Comparison of ENCODE assay signal across 18 cellular contexts in the genomic region with DNA sequence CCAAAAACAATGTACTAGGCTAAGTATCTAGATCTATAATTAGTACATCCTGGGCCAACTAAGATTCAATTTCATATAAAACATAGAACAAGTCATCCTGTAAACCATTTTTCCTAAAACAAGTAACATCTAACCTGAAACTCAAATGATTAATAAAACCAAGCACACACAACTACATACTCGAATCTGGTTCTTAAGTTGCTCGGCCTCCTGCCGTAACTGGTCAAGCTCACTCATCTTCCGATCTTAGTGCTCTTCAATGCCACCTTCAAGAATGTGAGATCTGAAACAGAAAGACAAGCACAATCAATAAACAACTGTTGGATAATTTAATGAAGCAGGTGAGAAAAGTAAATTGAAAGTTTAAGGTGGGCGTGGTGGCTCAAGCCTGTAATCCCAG. TPM values are rescaled to one million over a fixed set of nuclear protein-coding genes. Genes with fewer than 3 reads are reported as not detected.
DNase-seq lines count a peak whose midpoint lies in the region; ATAC-seq, FAIRE-seq and TF ChIP-seq lines count a peak whose summit lies in the region.
"Had no signal": no experiment of that assay in that cellular context is flagged by ENCODE, and none has a peak within 500 bp of the region (broad histone marks: within the 10 kb centered on the region; RNA-seq: fewer than 3 reads in every experiment).

No MANE protein-coding gene starts in this region.

- CTCF ChIA-PET in CD4-positive, alpha-beta T cell (lab: Charles Lee), result no interaction called here

- H3K27ac Mint-ChIP-seq in CD4-positive, alpha-beta T cell, result peak overlapping the region; percentile 31
- H3K27ac Mint-ChIP-seq in activated T-helper 1 cell treated with anti-CD3 and anti-CD28 coated beads, Interleukin-12 subunit alpha, Interleukin-12 subunit beta, Interleukin-2, Interleukin-4 antibody, amounts not matched to agents 30 ng/mL and 10 ng/mL and 1 ng/mL, durations not matched to agents 14 hours and 24 hours and 36 hours, result peak overlapping the region; percentile 67
- H3K27ac Mint-ChIP-seq in memory B cell, result peak overlapping the region; percentile 81

- H3K9me3 ChIP-seq in CD4-positive, alpha-beta T cell (ENCODE audit: control insufficient read depth, low read length), result no peaks in the 10 kb centered on the region
- H3K9me3 ChIP-seq: esophagus squamous epithelium, left ventricle myocardium inferior, pancreas, sigmoid colon had no signal

- H3K4me3 Mint-ChIP-seq in CD4-positive, alpha-beta T cell, result no peak overlapping the region
- H3K4me3 Mint-ChIP-seq in activated T-helper 1 cell treated with anti-CD3 and anti-CD28 coated beads, Interleukin-12 subunit alpha, Interleukin-12 subunit beta, Interleukin-2, Interleukin-4 antibody, amounts not matched to agents 30 ng/mL and 10 ng/mL and 1 ng/mL, durations not matched to agents 14 hours and 24 hours and 36 hours, result no peak overlapping the region
- H3K4me3 Mint-ChIP-seq in memory B cell, result no peak overlapping the region

- no peak for TF ChIP-seq CTCF in CD4-positive, alpha-beta T cell (IDR thresholded peaks at IDR 0.05)

- H3K27me3 Mint-ChIP-seq in CD4-positive, alpha-beta T cell, result no peaks in the 10 kb centered on the region
- H3K27me3 Mint-ChIP-seq in activated T-helper 1 cell treated with anti-CD3 and anti-CD28 coated beads, Interleukin-12 subunit alpha, Interleukin-12 subunit beta, Interleukin-2, Interleukin-4 antibody, amounts not matched to agents 30 ng/mL and 10 ng/mL and 1 ng/mL, durations not matched to agents 14 hours and 24 hours and 36 hours (ENCODE audit: insufficient read depth), result no peaks in the 10 kb centered on the region
- no peaks in the 10 kb centered on the region for H3K27me3 Mint-ChIP-seq in memory B cell

- intact Hi-C loops in CD4-positive, alpha-beta T cell (cut with DNase I, micrococcal nuclease), result no loop called here
- intact Hi-C loops in activated T-helper 1 cell treated with anti-CD3 and anti-CD28 coated beads, Interleukin-12 subunit alpha, Interleukin-12 subunit beta, Interleukin-2, Interleukin-4 antibody, amounts not matched to agents 30 ng/mL and 10 ng/mL and 1 ng/mL, durations not matched to agents 14 hours and 24 hours and 36 hours (cut with micrococcal nuclease), result loop anchor here (5.0 kb wide), 1 partner anchor 82 kb away; no protein-coding TSS in a partner anchor

- peaks cover 69% of the 10 kb centered on the region for H3K36me3 Mint-ChIP-seq in CD4-positive, alpha-beta T cell (ENCODE audit: low read depth)
- peaks cover 28% of the 10 kb centered on the region for H3K36me3 Mint-ChIP-seq in activated T-helper 1 cell treated with anti-CD3 and anti-CD28 coated beads, Interleukin-12 subunit alpha, Interleukin-12 subunit beta, Interleukin-2, Interleukin-4 antibody, amounts not matched to agents 30 ng/mL and 10 ng/mL and 1 ng/mL, durations not matched to agents 14 hours and 24 hours and 36 hours (ENCODE audit: low read depth)
- H3K36me3 Mint-ChIP-seq in memory B cell, result peaks cover 7% of the 10 kb centered on the region

- H3K27ac ChIP-seq in CD4-positive, alpha-beta T cell (ENCODE audit: low read depth, low read length), result no peak overlapping the region
- H3K27ac ChIP-seq: cardiac muscle cell, esophagus squamous epithelium, left ventricle myocardium inferior, pancreas, sigmoid colon, WERI-Rb-1 had no signal

- peaks cover 24% of the 10 kb centered on the region for H3K4me1 Mint-ChIP-seq in CD4-positive, alpha-beta T cell (ENCODE audit: low read depth)
- H3K4me1 Mint-ChIP-seq in activated T-helper 1 cell treated with anti-CD3 and anti-CD28 coated beads, Interleukin-12 subunit alpha, Interleukin-12 subunit beta, Interleukin-2, Interleukin-4 antibody, amounts not matched to agents 30 ng/mL and 10 ng/mL and 1 ng/mL, durations not matched to agents 14 hours and 24 hours and 36 hours (ENCODE audit: low read depth), result peaks cover 27% of the 10 kb centered on the region
- peaks cover 7% of the 10 kb centered on the region for H3K4me1 Mint-ChIP-seq in memory B cell

- POLR2A ChIA-PET in CD4-positive, alpha-beta T cell (lab: Charles Lee), result no interaction called here

- peak; percentile 38 for FAIRE-seq in GM18507 (lab: Jason Lieb, UNC)
- FAIRE-seq: G401.6, pancreas had no signal

- no peak for ATAC-seq in CD4-positive, alpha-beta T cell (ENCODE audit: poor library complexity)
- ATAC-seq in memory B cell (ENCODE audit: low read depth), result no peak
- no peak for ATAC-seq in GM21390 (IDR thresholded peaks at IDR 0.05; ENCODE audit: unreplicated experiment)
- ATAC-seq: pancreas had no signal

- H3K27me3 ChIP-seq in CD4-positive, alpha-beta T cell (ENCODE audit: control insufficient read depth, insufficient read depth, low read length), result no peaks in the 10 kb centered on the region
- H3K27me3 ChIP-seq: cardiac muscle cell, esophagus squamous epithelium, pancreas, sigmoid colon had no signal

- H3K9me3 Mint-ChIP-seq in CD4-positive, alpha-beta T cell, result no peaks in the 10 kb centered on the region
- no peaks in the 10 kb centered on the region for H3K9me3 Mint-ChIP-seq in activated T-helper 1 cell treated with anti-CD3 and anti-CD28 coated beads, Interleukin-12 subunit alpha, Interleukin-12 subunit beta, Interleukin-2, Interleukin-4 antibody, amounts not matched to agents 30 ng/mL and 10 ng/mL and 1 ng/mL, durations not matched to agents 14 hours and 24 hours and 36 hours
- H3K9me3 Mint-ChIP-seq in memory B cell, result no peaks in the 10 kb centered on the region

- no peak for DNase-seq in CD4-positive, alpha-beta T cell
- DNase-seq in GM18507 (ENCODE audit: extremely low spot score, insufficient read length, low read depth) (no peak), memory B cell (ENCODE audit: low spot score in 2 of 2) (no peak), glomerular visceral epithelial cell (ENCODE audit: extremely low spot score) (no peak), NCI-H2107 (lab: John Stamatoyannopoulos, UW) (no peak)
- DNase-seq in activated T-helper 1 cell treated with anti-CD3 and anti-CD28 coated beads, Interleukin-12 subunit alpha, Interleukin-12 subunit beta, Interleukin-2, Interleukin-4 antibody, amounts not matched to agents 30 ng/mL and 10 ng/mL and 1 ng/mL, durations not matched to agents 14 hours and 24 hours and 36 hours (ENCODE audit: low spot score), result no peak
- DNase-seq: esophagus squamous epithelium; KBM-7; left ventricle myocardium inferior; NCI-H1930; NK-92 treated with Interleukin-12 subunit alpha and Interleukin-12 subunit beta, amount 100 ng/mL, for 24 hours; pancreas; sigmoid colon; substantia nigra; WERI-Rb-1 had no signal

RNA-seq across cellular contexts. Expression of a gene that starts 46.9 kb away (rescaled TPM):
- 10 to 100 TPM; 19.9 to 25.1 TPM for total RNA-seq in CD4-positive, alpha-beta T cell
- total RNA-seq in activated T-helper 1 cell treated with anti-CD3 and anti-CD28 coated beads, Interleukin-12 subunit alpha, Interleukin-12 subunit beta, Interleukin-2, Interleukin-4 antibody, amounts not matched to agents 30 ng/mL and 10 ng/mL and 1 ng/mL, durations not matched to agents 14 hours and 24 hours and 36 hours, result 95.5 and 96.8 TPM in 2 replicates

Comparison
In these comparisons a context has a peak if more than half of its experiments do, and no peak if none do; other contexts are left out.
1. H3K27ac Mint-ChIP-seq: peak in every context shown above with its lines; median percentile 81 in memory B cell; 67 in activated T-helper 1 cell treated with anti-CD3 and anti-CD28 coated beads, Interleukin-12 subunit alpha, Interleukin-12 subunit beta, Interleukin-2, Interleukin-4 antibody, amounts not matched to agents 30 ng/mL and 10 ng/mL and 1 ng/mL, durations not matched to agents 14 hours and 24 hours and 36 hours; 31 in CD4-positive, alpha-beta T cell.